22 cellular contexts compared by ENCODE assay signal in the genomic region with DNA sequence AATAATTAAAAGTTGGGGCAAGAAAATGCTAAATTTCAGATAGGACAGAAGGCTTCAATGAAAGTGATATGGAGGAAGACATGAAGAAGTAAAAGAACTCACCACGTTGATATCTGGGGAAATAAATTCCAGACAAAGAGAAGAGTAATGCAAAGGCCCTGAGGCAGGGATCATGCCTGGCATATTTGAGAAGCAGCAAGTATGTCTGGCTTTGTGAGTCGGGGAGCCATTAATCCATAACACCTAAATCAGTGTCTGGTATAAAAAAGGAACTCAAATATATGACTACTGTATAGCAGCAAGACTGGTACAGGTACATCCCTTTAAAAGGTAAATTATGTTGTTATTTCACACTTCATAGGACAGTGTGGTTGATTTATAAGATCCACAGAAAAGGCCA.
"Had no signal": no experiment of that assay in that cellular context is flagged by ENCODE, and none has a peak within 500 bp of the region (broad histone marks: within the 10 kb centered on the region; RNA-seq: fewer than 3 reads in every experiment).

No MANE protein-coding gene starts in this region.

- H3K36me3 ChIP-seq: uterus had no signal

- H3K27ac Mint-ChIP-seq: activated T-helper 1 cell treated with anti-CD3 and anti-CD28 coated beads, Interleukin-12 subunit alpha, Interleukin-12 subunit beta, Interleukin-2, Interleukin-4 antibody, amounts not matched to agents 30 ng/mL and 10 ng/mL and 1 ng/mL, durations not matched to agents 14 hours and 24 hours and 36 hours; brain; memory B cell; nephron; T-helper 1 cell treated with Interleukin-12 subunit alpha and Interleukin-12 subunit beta and Interleukin-4 antibody, amounts not matched to agents 30 μg/mL and 1 μg/mL, for 36 hours had no signal

- ATAC-seq: foreskin keratinocyte; left ventricle myocardium superior; mucosa of descending colon; SK-N-SH treated with all-trans-retinoic acid at 6 μM for 48 hours; stimulated activated effector memory CD8-positive, alpha-beta T cell treated with anti-CD3 and anti-CD28 coated beads, Interleukin-12 subunit alpha, Interleukin-12 subunit beta, amount 100 ng/mL, for 72 hours had no signal

- H3K27me3 Mint-ChIP-seq: brain, memory B cell had no signal

- H3K4me3 Mint-ChIP-seq: activated T-helper 1 cell treated with anti-CD3 and anti-CD28 coated beads, Interleukin-12 subunit alpha, Interleukin-12 subunit beta, Interleukin-2, Interleukin-4 antibody, amounts not matched to agents 30 ng/mL and 10 ng/mL and 1 ng/mL, durations not matched to agents 14 hours and 24 hours and 36 hours; brain; memory B cell; nephron; T-helper 1 cell treated with Interleukin-12 subunit alpha and Interleukin-12 subunit beta and Interleukin-4 antibody, amounts not matched to agents 30 μg/mL and 1 μg/mL, for 36 hours had no signal

- H3K9me3 ChIP-seq: mucosa of descending colon, tibial artery, uterus had no signal

- H3K4me3 ChIP-seq: mucosa of descending colon, tibial artery, uterus had no signal

- H3K27me3 ChIP-seq: foreskin keratinocyte, tibial artery, uterus had no signal

- DNase-seq: activated naive CD4-positive, alpha-beta T cell treated with anti-CD3 and anti-CD28 coated beads, Interleukin-2, amount 50 U/mL, for 16 hours; central memory CD4-positive, alpha-beta T cell; cortex of kidney; effector CD4-positive, alpha-beta T cell; foreskin keratinocyte; glutamatergic neuron; hypothalamus; kidney glomerular epithelial cell; left ventricle myocardium superior; mucosa of descending colon; occipital lobe; tibial artery; uterus; WERI-Rb-1 had no signal

- H3K4me1 ChIP-seq: tibial artery, uterus had no signal

- H3K4me1 Mint-ChIP-seq: brain, nephron had no signal

- H3K27ac ChIP-seq: foreskin keratinocyte, tibial artery, uterus, WERI-Rb-1 had no signal

- H3K9me3 Mint-ChIP-seq: activated T-helper 1 cell treated with anti-CD3 and anti-CD28 coated beads, Interleukin-12 subunit alpha, Interleukin-12 subunit beta, Interleukin-2, Interleukin-4 antibody, amounts not matched to agents 30 ng/mL and 10 ng/mL and 1 ng/mL, durations not matched to agents 14 hours and 24 hours and 36 hours; brain; memory B cell; nephron; stimulated activated effector memory CD8-positive, alpha-beta T cell treated with anti-CD3 and anti-CD28 coated beads, Interleukin-12 subunit alpha, Interleukin-12 subunit beta, amount 100 ng/mL, for 72 hours; T-helper 1 cell treated with Interleukin-12 subunit alpha and Interleukin-12 subunit beta and Interleukin-4 antibody, amounts not matched to agents 30 μg/mL and 1 μg/mL, for 36 hours had no signal

- FAIRE-seq: endothelial cell of umbilical vein had no signal
